Comparison of ENCODE assay signal across 15 cellular contexts in the genomic region with DNA sequence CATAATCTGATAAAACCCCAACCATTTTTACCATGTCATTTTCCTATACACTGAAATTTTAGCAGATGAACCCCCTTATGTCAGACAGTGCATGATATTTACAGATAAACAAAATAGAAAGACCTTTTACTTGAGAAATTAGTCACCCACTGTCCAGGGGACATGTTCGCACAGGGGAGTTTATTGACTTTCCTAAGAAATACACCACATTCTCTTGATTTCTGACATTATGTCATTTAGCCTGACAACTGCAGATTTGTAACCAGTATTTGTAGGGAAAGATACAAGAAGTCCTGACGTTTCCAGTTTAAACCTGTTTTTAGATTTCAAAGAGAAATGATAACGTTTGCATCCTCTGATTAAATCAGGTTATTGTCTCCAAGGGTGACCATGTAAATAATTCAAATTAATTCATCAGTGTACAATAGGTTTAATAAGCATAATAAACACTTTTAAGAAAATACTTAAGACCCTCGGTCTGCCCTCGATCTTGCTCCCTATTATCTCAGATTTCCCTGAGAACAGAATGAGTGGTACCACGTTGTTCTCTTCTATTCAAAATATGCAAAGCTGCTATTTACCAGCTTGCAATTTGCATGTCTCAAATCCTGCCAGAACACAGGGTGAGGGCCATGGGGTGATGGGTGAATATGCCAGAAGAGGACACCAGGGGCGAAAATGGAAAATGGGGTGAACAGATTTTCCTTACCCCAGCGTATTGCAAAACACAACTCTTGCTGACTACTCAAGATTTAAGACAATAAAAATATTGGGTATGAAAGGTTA.
"Had no signal": no experiment of that assay in that cellular context is flagged by ENCODE, and none has a peak within 500 bp of the region (broad histone marks: within the 10 kb centered on the region; RNA-seq: fewer than 3 reads in every experiment).

No MANE protein-coding gene starts in this region.

- H3K4me1 ChIP-seq: colonic mucosa had no signal

- H3K4me3 Mint-ChIP-seq: activated naive CD8-positive, alpha-beta T cell treated with anti-CD3 and anti-CD28 coated beads for 36 hours; activated T-cell treated with anti-CD3 and anti-CD28 coated beads, Interleukin-2, amount 50 U/mL, for 4 hours had no signal

- H3K9me3 Mint-ChIP-seq: activated naive CD8-positive, alpha-beta T cell treated with anti-CD3 and anti-CD28 coated beads for 36 hours; activated T-cell treated with anti-CD3 and anti-CD28 coated beads, Interleukin-2, amount 50 U/mL, for 4 hours had no signal

- H3K27ac ChIP-seq: cardiac muscle cell, colonic mucosa, left ventricle myocardium inferior, right atrium auricular region, skin epidermis, transverse colon had no signal

- H3K27me3 ChIP-seq: cardiac muscle cell, colonic mucosa, right atrium auricular region had no signal

- H3K4me3 ChIP-seq: cardiac muscle cell, colonic mucosa, left ventricle myocardium inferior, right atrium auricular region, skin epidermis, transverse colon had no signal

- DNase-seq: activated CD4-positive, alpha-beta T cell treated with anti-CD3 and anti-CD28 coated beads, Interleukin-2, amount 50 U/mL, for 4 hours; activated CD4-positive, CD25-positive, alpha-beta regulatory T cell treated with anti-CD3 and anti-CD28 coated beads, Interleukin-2, amount 50 U/mL, for 72 hours; activated gamma-delta T cell; activated naive CD8-positive, alpha-beta T cell treated with anti-CD3 and anti-CD28 coated beads for 36 hours; activated T-cell treated with anti-CD3 and anti-CD28 coated beads, Interleukin-2, amount 50 U/mL, for 4 hours; aorta; colonic mucosa; effector CD4-positive, alpha-beta T cell; kidney; left ventricle myocardium inferior; posterior cingulate gyrus; transverse colon had no signal

- H3K9me3 ChIP-seq: colonic mucosa, left ventricle myocardium inferior, right atrium auricular region, transverse colon had no signal

- H3K36me3 ChIP-seq: cardiac muscle cell, colonic mucosa, left ventricle myocardium inferior, right atrium auricular region, transverse colon had no signal

- H3K27ac Mint-ChIP-seq: activated naive CD8-positive, alpha-beta T cell treated with anti-CD3 and anti-CD28 coated beads for 36 hours had no signal

- H3K36me3 Mint-ChIP-seq: activated naive CD8-positive, alpha-beta T cell treated with anti-CD3 and anti-CD28 coated beads for 36 hours had no signal

- ATAC-seq: activated T-cell treated with anti-CD3 and anti-CD28 coated beads, Interleukin-2, amount 50 U/mL, for 4 hours had no signal
